19 cellular contexts compared by ENCODE assay signal in genomic region chr1:77100870-77101269, GRCh38.
DNase-seq lines count a peak whose midpoint lies in the region; ATAC-seq, FAIRE-seq and TF ChIP-seq lines count a peak whose summit lies in the region.
"Had no signal": no experiment of that assay in that cellular context is flagged by ENCODE, and none has a peak within 500 bp of the region (broad histone marks: within the 10 kb centered on the region; RNA-seq: fewer than 3 reads in every experiment).

No MANE protein-coding gene starts in this region.

- no peaks in the 10 kb centered on the region for H3K79me2 ChIP-seq in SK-N-SH (ENCODE audit: insufficient read depth)
- H3K79me2 ChIP-seq in H1 (ENCODE audit: control insufficient read depth in 1 of 2, insufficient read depth in 2 of 2, low read length in 2 of 2) = no peaks in the 10 kb centered on the region

- H3K23ac ChIP-seq in H1 (ENCODE audit: insufficient read length) = no peak overlapping the region

- H3K9me3 ChIP-seq in SK-N-SH (no peaks in the 10 kb centered on the region), H1 (ENCODE audit: insufficient read depth in 2 of 2, low read depth in 1 of 2, low read length in 1 of 2) (no peaks in the 10 kb centered on the region), T-helper 17 cell (ENCODE audit: control insufficient read depth, low read length, poor library complexity, severe bottlenecking) (no peaks in the 10 kb centered on the region)
- H3K9me3 ChIP-seq: SJSA1 had no signal

- H2BK20ac ChIP-seq in H1 (ENCODE audit: low read length) = no peak overlapping the region

- peak; percentile 30 for DNase-seq in NCI-H82 treated with DMSO at 0.1 percent for 48 hours (lab: John Stamatoyannopoulos, UW; ENCODE audit: unreplicated experiment)
- no peak for DNase-seq in NCI-H82 (lab: John Stamatoyannopoulos, UW)
- DNase-seq in SK-N-SH = no peak
- DNase-seq in H1 (ENCODE audit: low read depth in 1 of 2, low spot score in 2 of 2) = no peak
- DNase-seq in urothelium cell line (ENCODE audit: low spot score) = peak; percentile 13
- DNase-seq in T-helper 17 cell = no peak
- DNase-seq: CD8-positive, alpha-beta memory T cell; DND-41; GF-D8; NCI-H1105; NCI-H1694; NCI-H345; NCI-H69 had no signal

- H3K4me1 Mint-ChIP-seq in T-helper 17 cell = no peaks in the 10 kb centered on the region
- H3K4me1 Mint-ChIP-seq: CD8-positive, alpha-beta memory T cell had no signal

- no peak overlapping the region for H3K18ac ChIP-seq in H1 (ENCODE audit: extremely low read depth, low read length)

- H4K8ac ChIP-seq in H1 (ENCODE audit: extremely low read depth, insufficient read depth, low read length) = no peak overlapping the region

- H2AK5ac ChIP-seq in H1 (ENCODE audit: low read depth, low read length) = no peak overlapping the region

- H3F3A ChIP-seq in SK-N-SH (replicated peaks; ENCODE audit: insufficient read depth) = peaks cover 6% of the 10 kb centered on the region

- no peak for TF ChIP-seq EP300 in SK-N-SH (IDR thresholded peaks at IDR 0.05; ENCODE audit: borderline replicate concordance in 1 of 2, low read depth in 1 of 2, low read length in 1 of 2)
- no peak for TF ChIP-seq EP300 in H1 (IDR thresholded peaks at IDR 0.05; ENCODE audit: borderline replicate concordance in 1 of 2, low read depth in 2 of 2, low read length in 2 of 2)

- H2BK5ac ChIP-seq in H1 (ENCODE audit: low read depth, low read length) = no peak overlapping the region

- H2AFZ ChIP-seq in SK-N-SH (ENCODE audit: low read depth) = no peak overlapping the region
- no peak overlapping the region for H2AFZ ChIP-seq in H1 (ENCODE audit: low read length)

- H3K14ac ChIP-seq in H1 (ENCODE audit: insufficient read length) = no peak overlapping the region

- H3K23me2 ChIP-seq in H1 (ENCODE audit: low read depth, low read length) = no peaks in the 10 kb centered on the region

- peak; percentile 7 for FAIRE-seq in H1 (lab: Jason Lieb, UNC)
- FAIRE-seq in urothelium cell line (lab: Jason Lieb, UNC) = no peak
- FAIRE-seq: H54 had no signal

- no peak overlapping the region for H3K4ac ChIP-seq in H1 (replicated peaks; ENCODE audit: insufficient read length, low read depth, low read length)

- H3K79me1 ChIP-seq in H1 (ENCODE audit: low read depth, low read length) = no peaks in the 10 kb centered on the region; the same call in 1 of the 2 replicates

- no peaks in the 10 kb centered on the region; a peak in 1 of 4 replicates for H3K4me1 ChIP-seq in SK-N-SH (ENCODE audit: control insufficient read depth in 1 of 2, insufficient read depth in 2 of 2, low read depth in 1 of 2, low read length in 1 of 2)
- H3K4me1 ChIP-seq in H1 (replicated peaks in 1 of 4; ENCODE audit: control insufficient read depth in 3 of 4, insufficient read depth in 4 of 4, low read length in 3 of 4) = no peaks in the 10 kb centered on the region
- H3K4me1 ChIP-seq: BLaER1 treated with 17β-estradiol and CSF1 and Interleukin-3, amounts not matched to agents 10 nM and 100 nM; SJSA1 had no signal

- H2BK12ac ChIP-seq in H1 (ENCODE audit: low read depth, low read length) = no peak overlapping the region

- no peaks in the 10 kb centered on the region for H3K27me3 ChIP-seq in SK-N-SH (ENCODE audit: insufficient read depth)
- H3K27me3 ChIP-seq in H1 (replicated peaks in 1 of 4; ENCODE audit: control insufficient read depth in 3 of 4, extremely low read depth in 1 of 4, insufficient read depth in 3 of 4, low read length in 3 of 4) = no peaks in the 10 kb centered on the region
- H3K27me3 ChIP-seq: BLaER1 treated with 17β-estradiol and CSF1 and Interleukin-3, amounts not matched to agents 10 nM and 100 nM; SJSA1 had no signal

- H3K36me3 ChIP-seq in SK-N-SH (replicated peaks in 1 of 2; ENCODE audit: control insufficient read depth in 1 of 2, insufficient read depth in 2 of 2, low read length in 1 of 2) (peaks cover 0 to 7% of the 10 kb centered on the region in 2 experiments), H1 (ENCODE audit: control insufficient read depth in 2 of 4, insufficient read depth in 4 of 4, low read length in 3 of 4) (no peaks in the 10 kb centered on the region)
- H3K36me3 ChIP-seq: BLaER1 treated with 17β-estradiol and CSF1 and Interleukin-3, amounts not matched to agents 10 nM and 100 nM; SJSA1 had no signal

- no peaks in the 10 kb centered on the region for H3K27me3 Mint-ChIP-seq in T-helper 17 cell
- H3K27me3 Mint-ChIP-seq: CD8-positive, alpha-beta memory T cell had no signal

- H2BK120ac ChIP-seq in H1 (replicated peaks; ENCODE audit: low read depth, low read length) = no peak overlapping the region

- TF ChIP-seq RAD21 in SK-N-SH (IDR thresholded peaks at IDR 0.05; ENCODE audit: low read length) = no peak
- no peak for TF ChIP-seq RAD21 in H1 (IDR thresholded peaks at IDR 0.05 in 1 of 2, conservative IDR thresholded peaks at IDR 0.05 in 1 of 2; ENCODE audit: low read depth in 2 of 2, low read length in 2 of 2)

- H3K56ac ChIP-seq in H1 (replicated peaks; ENCODE audit: insufficient read length, low read depth, low read length) = no peak overlapping the region

- no peaks in the 10 kb centered on the region; the same call in 1 of the 2 replicates for H3K9me2 ChIP-seq in SK-N-SH

- no peak for TF ChIP-seq POLR2A in H1 (IDR thresholded peaks at IDR 0.05; ENCODE audit: control extremely low read depth in 1 of 2, low read depth in 2 of 2, low read length in 2 of 2)

- no peak overlapping the region for H3K9ac ChIP-seq in SK-N-SH
- H3K9ac ChIP-seq in H1 (replicated peaks in 1 of 4; ENCODE audit: extremely low read depth in 1 of 4, low read depth in 3 of 4, low read length in 3 of 4) = no peak overlapping the region
- H3K9ac ChIP-seq: BLaER1 treated with 17β-estradiol and CSF1 and Interleukin-3, amounts not matched to agents 10 nM and 100 nM had no signal

- H3K4me2 ChIP-seq in SK-N-SH (no peak overlapping the region), H1 (ENCODE audit: insufficient read depth in 1 of 2, low read depth in 2 of 2, low read length in 2 of 2) (no peak overlapping the region)
- H3K4me2 ChIP-seq: BLaER1 treated with 17β-estradiol and CSF1 and Interleukin-3, amounts not matched to agents 10 nM and 100 nM had no signal

- CTCF ChIA-PET in SK-N-SH (lab: Yijun Ruan, JAX) = interaction anchor here (0.5 kb wide), 1 partner anchor 233 kb away, joined by 3 read pairs; no protein-coding TSS in a partner anchor
- CTCF ChIA-PET in H1 (lab: Charles Lee; ENCODE audit: partially characterized antibody) = interaction anchor here (1.0 kb wide), 1 partner anchor 15 kb away, joined by 3 read pairs; no protein-coding TSS in a partner anchor

- H3K36me3 Mint-ChIP-seq in T-helper 17 cell (ENCODE audit: low read depth) = peaks cover 3% of the 10 kb centered on the region

- H3K4me3 ChIP-seq in SK-N-SH (ENCODE audit: low read depth in 2 of 2, low read length in 1 of 2) (no peak overlapping the region), H1 (ENCODE audit: extremely low read depth in 1 of 4, insufficient read depth in 2 of 4, low read depth in 3 of 4, low read length in 4 of 4) (no peak overlapping the region)
- H3K4me3 ChIP-seq: BLaER1 treated with 17β-estradiol and CSF1 and Interleukin-3, amounts not matched to agents 10 nM and 100 nM; SJSA1 had no signal

- ATAC-seq in HG02798 (IDR thresholded peaks at IDR 0.05; ENCODE audit: poor library complexity, unreplicated experiment) (no peak), HG02884 (IDR thresholded peaks at IDR 0.05; ENCODE audit: unreplicated experiment) (no peak), T-helper 17 cell (no peak)

- no peak overlapping the region for H3K27ac Mint-ChIP-seq in T-helper 17 cell
- H3K27ac Mint-ChIP-seq: CD8-positive, alpha-beta memory T cell had no signal

- no peak overlapping the region for H3K27ac ChIP-seq in SK-N-SH (ENCODE audit: low read depth in 2 of 2, low read length in 1 of 2)
- H3K27ac ChIP-seq in H1 (ENCODE audit: low read depth, low read length) = no peak overlapping the region
- H3K27ac ChIP-seq: 22Rv1; BLaER1 treated with 17β-estradiol and CSF1 and Interleukin-3, amounts not matched to agents 10 nM and 100 nM; SJSA1 had no signal

- no peak overlapping the region for H2BK15ac ChIP-seq in H1 (ENCODE audit: low read length)

- H3K4me3 Mint-ChIP-seq in T-helper 17 cell = no peak overlapping the region
- H3K4me3 Mint-ChIP-seq: CD8-positive, alpha-beta memory T cell had no signal

- POLR2A ChIA-PET in SK-N-SH (lab: Yijun Ruan, JAX) (no interaction called here), H1 (lab: Charles Lee; ENCODE audit: partially characterized antibody) (no interaction called here)

- H4K20me1 ChIP-seq in SK-N-SH (ENCODE audit: insufficient read depth) (no peaks in the 10 kb centered on the region), H1 (replicated peaks in 1 of 2; ENCODE audit: control insufficient read depth in 1 of 2, insufficient read depth in 2 of 2, low read length in 2 of 2) (no peaks in the 10 kb centered on the region)
- H4K20me1 ChIP-seq: BLaER1 treated with 17β-estradiol and CSF1 and Interleukin-3, amounts not matched to agents 10 nM and 100 nM had no signal

- WGBS in SK-N-SH (ENCODE audit: low lambda C conversion rate) = 72% methylated on average over 1 of the region's 1 CpG
- 88% methylated on average over 1 of the region's 1 CpG; no CpG with 5 or more reads in 1 of the 2 experiments for WGBS in H1 (ENCODE audit: extremely low coverage in 1 of 2, insufficient coverage in 1 of 2, insufficient read length in 1 of 2, insufficient replicate concordance in 2 of 2, low coverage in 1 of 2, low lambda C conversion rate in 2 of 2, missing lambda C conversion rate in 1 of 2), 2 experiments

- TF ChIP-seq CTCF in SK-N-SH (IDR thresholded peaks at IDR 0.05) (no peak), H1 (IDR thresholded peaks at IDR 0.05; ENCODE audit: control extremely low read depth in 1 of 3, insufficient read depth in 1 of 3, low read depth in 1 of 3, low read length in 3 of 3) (no peak)

- H4K91ac ChIP-seq in H1 (replicated peaks; ENCODE audit: insufficient read length, low read length) = no peak overlapping the region

- no peak overlapping the region for H4K5ac ChIP-seq in H1 (ENCODE audit: insufficient read length, low read depth, low read length)

TF ChIP-seq in H1, 55 proteins besides CTCF, POLR2A, EP300 and RAD21 (continues in another document):
- TF ChIP-seq SP1 (IDR thresholded peaks at IDR 0.05; ENCODE audit: low read depth, low read length) (no peak), CEBPB (IDR thresholded peaks at IDR 0.05; ENCODE audit: low read depth, low read length) (no peak), KDM5A (IDR thresholded peaks at IDR 0.05; ENCODE audit: low read length) (no peak), FOSL1 (IDR thresholded peaks at IDR 0.05; ENCODE audit: insufficient read depth, low read depth, low read length) (no peak), KDM4A (IDR thresholded peaks at IDR 0.05; ENCODE audit: low read depth, low read length, severe bottlenecking) (no peak), PHF8 (conservative IDR thresholded peaks at IDR 0.05; ENCODE audit: low read depth, low read length) (no peak), SIRT6 (IDR thresholded peaks at IDR 0.05; ENCODE audit: low read length) (no peak)

Comparison
In these comparisons a context has a peak if more than half of its experiments do, and no peak if none do; other contexts are left out.
1. DNase-seq: peak in NCI-H82 treated with DMSO at 0.1 percent for 48 hours (single experiment) and urothelium cell line (single experiment); none in NCI-H82 (single experiment), SK-N-SH (single experiment), H1 (0 of 2) and T-helper 17 cell (0 of 3).